Comparison of ENCODE assay signal across 8 cellular contexts in genomic region chr11:827146-827860, GRCh38. TPM values are rescaled to one million over a fixed set of nuclear protein-coding genes. Genes with fewer than 3 reads are reported as not detected.
DNase-seq lines count a peak whose midpoint lies in the region; ATAC-seq, FAIRE-seq and TF ChIP-seq lines count a peak whose summit lies in the region.

No MANE protein-coding gene starts in this region.

- no peaks in the 10 kb centered on the region for H3K9me3 ChIP-seq in CD4-positive, alpha-beta memory T cell (ENCODE audit: control insufficient read depth in 1 of 2, low read length in 2 of 2)
- no peaks in the 10 kb centered on the region for H3K9me3 ChIP-seq in SJCRH30 (replicated peaks)
- H3K9me3 ChIP-seq in heart left ventricle: no peaks in the 10 kb centered on the region
- no peaks in the 10 kb centered on the region for H3K9me3 ChIP-seq in skeletal muscle tissue (ENCODE audit: control insufficient read depth in 3 of 3, low read length in 3 of 3)

- CTCF ChIA-PET in CD4-positive, alpha-beta memory T cell (lab: Charles Lee; ENCODE audit: partially characterized antibody): no interaction called here

- ATAC-seq in GM21381 (IDR thresholded peaks at IDR 0.05; ENCODE audit: unreplicated experiment) (peak; percentile 47), heart left ventricle (peak in 3 of 4 donors; percentile 4 to 10 (median 10))

- H3K9ac ChIP-seq in skeletal muscle tissue (ENCODE audit: low read depth in 1 of 3, low read length in 3 of 3): peak overlapping the region; percentile 43 to 62 (median 45)

- H3K27me3 Mint-ChIP-seq in CD4-positive, alpha-beta memory T cell: peaks cover 9 to 19% of the 10 kb centered on the region in 2 donors

- H3K36me3 Mint-ChIP-seq in CD4-positive, alpha-beta memory T cell: peaks cover 8 to 12% of the 10 kb centered on the region in 2 donors

- TF ChIP-seq POLR2A in heart left ventricle (IDR thresholded peaks at IDR 0.05) (no peak), H54 (IDR thresholded peaks at IDR 0.05; ENCODE audit: low read depth, low read length) (no peak)

- H3K4me3 Mint-ChIP-seq in CD4-positive, alpha-beta memory T cell: peak overlapping the region; percentile 60 to 80 (median 68)

- peaks cover 5 to 39% (median 22%) of the 10 kb centered on the region in 4 donors for H3K4me1 Mint-ChIP-seq in CD4-positive, alpha-beta memory T cell

- peak overlapping the region in 1 of 2 donors; percentile 35 for H3K4me3 ChIP-seq in CD4-positive, alpha-beta memory T cell (ENCODE audit: low read length in 2 of 2)
- H3K4me3 ChIP-seq in SJCRH30: peak overlapping the region; percentile 54
- peak overlapping the region; percentile 39 to 69 (median 60) for H3K4me3 ChIP-seq in heart left ventricle
- H3K4me3 ChIP-seq in skeletal muscle tissue (ENCODE audit: low read length in 3 of 3): peak overlapping the region; percentile 7 to 52 (median 49)

- FAIRE-seq in H54 (lab: Jason Lieb, UNC): no peak

- intact Hi-C loops in CD4-positive, alpha-beta memory T cell (cut with micrococcal nuclease): no loop called here
- intact Hi-C loops in heart left ventricle (cut with DNase I): no loop called here

- TF ChIP-seq CTCF in heart left ventricle (IDR thresholded peaks at IDR 0.05): no peak

- H3K27ac Mint-ChIP-seq in CD4-positive, alpha-beta memory T cell: peak overlapping the region in 2 of 7 donors; percentile 36 to 42

- peaks cover 51% of the 10 kb centered on the region for H3K4me1 ChIP-seq in CD4-positive, alpha-beta memory T cell (ENCODE audit: insufficient read depth, low read length)
- peaks cover 38% of the 10 kb centered on the region for H3K4me1 ChIP-seq in SJCRH30
- peaks cover 0 to 78% (median 60%) of the 10 kb centered on the region in 12 donors for H3K4me1 ChIP-seq in heart left ventricle
- H3K4me1 ChIP-seq in skeletal muscle tissue (ENCODE audit: control insufficient read depth in 3 of 3, insufficient read depth in 3 of 3, low read length in 3 of 3): peaks cover 54 to 75% (median 56%) of the 10 kb centered on the region in 3 donors

- 4 to 15% (median 7%) methylated on average over 19 to 66 of the region's 66 CpGs for WGBS in heart left ventricle, 4 donors

- peaks cover 5% of the 10 kb centered on the region for H3K36me3 ChIP-seq in CD4-positive, alpha-beta memory T cell (ENCODE audit: insufficient read depth, low read length)
- H3K36me3 ChIP-seq in SJCRH30 (no peaks in the 10 kb centered on the region; the same call in 1 of the 2 replicates), heart left ventricle (peaks cover 0 to 35% (median 29%) of the 10 kb centered on the region in 9 donors), skeletal muscle tissue (ENCODE audit: control insufficient read depth in 3 of 3, insufficient read depth in 3 of 3, low read length in 3 of 3) (peaks cover 12 to 22% (median 20%) of the 10 kb centered on the region in 3 donors)

- H3K9me3 Mint-ChIP-seq in CD4-positive, alpha-beta memory T cell: no peaks in the 10 kb centered on the region

- H3K27ac ChIP-seq in CD4-positive, alpha-beta memory T cell (ENCODE audit: low read depth, low read length): no peak overlapping the region
- H3K27ac ChIP-seq in SJCRH30 (peak overlapping the region; percentile 58), heart left ventricle (peak overlapping the region; percentile 71 to 91 (median 83)), skeletal muscle tissue (ENCODE audit: low read depth, low read length) (peak overlapping the region; percentile 40)

- H3K27me3 ChIP-seq in CD4-positive, alpha-beta memory T cell (ENCODE audit: insufficient read depth, low read length): peaks cover 3% of the 10 kb centered on the region
- H3K27me3 ChIP-seq in SJCRH30 (no peaks in the 10 kb centered on the region), heart left ventricle (peaks cover 0 to 38% (median 0%) of the 10 kb centered on the region in 9 donors), skeletal muscle tissue (ENCODE audit: control insufficient read depth in 3 of 3, insufficient read depth in 3 of 3, low read length in 3 of 3) (peaks cover 13 to 63% (median 26%) of the 10 kb centered on the region in 3 donors)

- POLR2A ChIA-PET in CD4-positive, alpha-beta memory T cell (lab: Charles Lee; ENCODE audit: partially characterized antibody): interaction anchor here (0.6 to 2.4 kb wide), 5 partner anchors 10 to 18 kb away, joined by 3 to 7 read pairs (median 4); partner anchors contain the start of genes RPLP2 and TSPAN4

- no peak for DNase-seq in CD4-positive, alpha-beta memory T cell
- DNase-seq in SJCRH30 (no peak), heart left ventricle (peak in 1 of 5 donors; percentile 47), H54 (ENCODE audit: insufficient read length, low spot score) (no peak), SW 1271 (lab: John Stamatoyannopoulos, UW) (no peak)
- no peak for DNase-seq in activated CD4-positive, alpha-beta T cell treated with anti-CD3 and anti-CD28 coated beads for 48 hours

RNA-seq across cellular contexts. Expression of gene CRACR2B, which starts 0.4 kb away (rescaled TPM):
- total RNA-seq in CD4-positive, alpha-beta memory T cell: under 1 TPM in 1 of 2 experiments, not detected in 1; 0.55 TPM
- not detected for polyA plus RNA-seq in CD4-positive, alpha-beta memory T cell
- 1.6 and 1.9 TPM in 2 replicates for total RNA-seq in SJCRH30 (2014; rRNA removed; shearing (Covaris generic))
- total RNA-seq in heart left ventricle (10 to 100 TPM; 13.3 to 22.4 (median 17.7) TPM), skeletal muscle tissue (5.7 TPM)
- polyA plus RNA-seq in heart left ventricle: 10 to 100 TPM in 1 of 2 donors, 1 to 10 TPM in 1; 8.8 to 43.5 TPM

RNA-seq across cellular contexts. Expression of gene CD151, which starts 5.4 kb away (rescaled TPM):
- total RNA-seq in CD4-positive, alpha-beta memory T cell: 10 to 100 TPM; 20.7 to 23.4 TPM
- polyA plus RNA-seq in CD4-positive, alpha-beta memory T cell: 10 to 100 TPM in 1 of 2 donors, 1 to 10 TPM in 1; 9.7 to 24.8 TPM
- total RNA-seq in SJCRH30 (2014; rRNA removed; shearing (Covaris generic)): 122 and 133 TPM in 2 replicates
- total RNA-seq in heart left ventricle: 100 to 1,000 TPM; 323 to 682 (median 454) TPM
- polyA plus RNA-seq in heart left ventricle: 100 to 1,000 TPM; 560 to 817 TPM
- total RNA-seq in skeletal muscle tissue: 94.5 TPM

RNA-seq across cellular contexts. Expression of gene PNPLA2, which starts 8.6 kb away (rescaled TPM):
- 100 to 1,000 TPM; 200 to 201 TPM for total RNA-seq in CD4-positive, alpha-beta memory T cell
- polyA plus RNA-seq in CD4-positive, alpha-beta memory T cell: 10 to 100 TPM; 12.2 to 35.2 TPM
- total RNA-seq in SJCRH30 (2014; rRNA removed; shearing (Covaris generic)): 16.5 and 19.6 TPM in 2 replicates
- total RNA-seq in heart left ventricle (100 to 1,000 TPM; 141 to 348 (median 232) TPM), skeletal muscle tissue (13.6 TPM)
- polyA plus RNA-seq in heart left ventricle: 100 to 1,000 TPM; 112 to 133 TPM

RNA-seq across cellular contexts. Expression of gene POLR2L, which starts 15.0 kb away (rescaled TPM):
- 10 to 100 TPM; 55.8 to 56.2 TPM for total RNA-seq in CD4-positive, alpha-beta memory T cell
- 100 to 1,000 TPM in 1 of 2 donors, 10 to 100 TPM in 1; 83.7 to 108 TPM for polyA plus RNA-seq in CD4-positive, alpha-beta memory T cell
- total RNA-seq in SJCRH30 (2014; rRNA removed; shearing (Covaris generic)): 292 and 344 TPM in 2 replicates
- 100 to 1,000 TPM in 8 of 9 donors, 10 to 100 TPM in 1; 74.4 to 267 (median 207) TPM for total RNA-seq in heart left ventricle
- polyA plus RNA-seq in heart left ventricle: 100 to 1,000 TPM; 217 to 227 TPM
- 46.4 TPM for total RNA-seq in skeletal muscle tissue

RNA-seq across cellular contexts. Expression of gene TSPAN4, which starts 15.3 kb away (rescaled TPM):
- 1 to 10 TPM; 5.3 to 5.8 TPM for total RNA-seq in CD4-positive, alpha-beta memory T cell
- 1 to 10 TPM; 1.8 to 3.5 TPM for polyA plus RNA-seq in CD4-positive, alpha-beta memory T cell
- total RNA-seq in SJCRH30 (2014; rRNA removed; shearing (Covaris generic)): 26.0 and 26.9 TPM in 2 replicates
- 10 to 100 TPM; 22.7 to 93.0 (median 31.3) TPM for total RNA-seq in heart left ventricle
- polyA plus RNA-seq in heart left ventricle: 10 to 100 TPM; 31.2 to 52.5 TPM
- total RNA-seq in skeletal muscle tissue: 42.3 TPM
